1 cellular context compared by ENCODE assay signal in genomic region chr14:72404998-72405397, GRCh38.
TF ChIP-seq lines count a peak whose summit lies in the region.

No MANE protein-coding gene starts in this region.

TF ChIP-seq in WTC11, 78 proteins besides CTCF, POLR2A, EP300 and RAD21 (continued from another document):
- no peak for TF ChIP-seq PREB (CRISPR knock-in tag; IDR thresholded peaks at IDR 0.05; ENCODE audit: borderline replicate concordance)
- no peak for TF ChIP-seq NR2C2 (CRISPR knock-in tag; IDR thresholded peaks at IDR 0.05)
- TF ChIP-seq SMAD4 (CRISPR knock-in tag; IDR thresholded peaks at IDR 0.05) = no peak
- TF ChIP-seq SP1 (CRISPR knock-in tag; conservative IDR thresholded peaks at IDR 0.05) = no peak
- no peak for TF ChIP-seq ZBTB43 (CRISPR knock-in tag; IDR thresholded peaks at IDR 0.05)
- TF ChIP-seq NFE2L1 (CRISPR knock-in tag; IDR thresholded peaks at IDR 0.05) = no peak
- TF ChIP-seq ZNF232 (CRISPR knock-in tag; IDR thresholded peaks at IDR 0.05) = no peak
- TF ChIP-seq ERG (CRISPR knock-in tag; IDR thresholded peaks at IDR 0.05) = no peak
